27 cellular contexts compared by ENCODE assay signal in genomic region chr2:233546101-233546500, GRCh38. TPM values are rescaled to one million over a fixed set of nuclear protein-coding genes. Genes with fewer than 3 reads are reported as not detected.
DNase-seq lines count a peak whose midpoint lies in the region; FAIRE-seq and TF ChIP-seq lines count a peak whose summit lies in the region.
"Had no signal": no experiment of that assay in that cellular context is flagged by ENCODE, and none has a peak within 500 bp of the region (broad histone marks: within the 10 kb centered on the region; RNA-seq: fewer than 3 reads in every experiment).

No MANE protein-coding gene starts in this region.

- H3K27ac ChIP-seq in trophoblast cell (ENCODE audit: low read depth, low read length) = no peak overlapping the region
- H3K27ac ChIP-seq: C4-2B, SK-N-MC had no signal

- no peaks in the 10 kb centered on the region for H3K9me3 Mint-ChIP-seq in immature natural killer cell
- H3K9me3 Mint-ChIP-seq: CD8-positive, alpha-beta T cell; H9 had no signal

- intact Hi-C loops in head of caudate nucleus (cut with DNase I) = no loop called here

- H2AK5ac ChIP-seq in trophoblast cell (ENCODE audit: low read length) = no peak overlapping the region

- peaks cover 2 to 7% of the 10 kb centered on the region in 2 experiments for H3K36me3 ChIP-seq in trophoblast cell (ENCODE audit: control insufficient read depth in 1 of 2, insufficient read depth in 2 of 2, low read length in 2 of 2)

- peak; percentile 38 for FAIRE-seq in GM12892 (lab: Jason Lieb, UNC)
- FAIRE-seq: RCC 7860 had no signal

- no peaks in the 10 kb centered on the region for H3K79me2 ChIP-seq in trophoblast cell (ENCODE audit: control insufficient read depth, insufficient read depth, low read length, poor library complexity)

- no peaks in the 10 kb centered on the region for H3K79me1 ChIP-seq in trophoblast cell (ENCODE audit: low read length)

- no peak overlapping the region for H3K9ac ChIP-seq in trophoblast cell (ENCODE audit: low read length)

- no peak overlapping the region for H3K4ac ChIP-seq in trophoblast cell (ENCODE audit: low read depth, low read length)

- no peak overlapping the region for H3K14ac ChIP-seq in trophoblast cell (ENCODE audit: low read length)

- no peak overlapping the region for H3K23ac ChIP-seq in trophoblast cell (ENCODE audit: low read length)

- H3K18ac ChIP-seq in trophoblast cell (ENCODE audit: low read length) = no peak overlapping the region

- H3K27me3 ChIP-seq in trophoblast cell (ENCODE audit: insufficient read depth, low read length) = no peaks in the 10 kb centered on the region

- peak overlapping the region; percentile 49 for H2BK12ac ChIP-seq in trophoblast cell (ENCODE audit: low read length)

- no peak overlapping the region for H2AFZ ChIP-seq in trophoblast cell (ENCODE audit: insufficient read depth, low read length, poor library complexity)

- no peak overlapping the region for H2BK5ac ChIP-seq in trophoblast cell (ENCODE audit: low read depth, low read length, poor library complexity)

- peak; percentile 2 for DNase-seq in AG08395 (ENCODE audit: low spot score)
- DNase-seq in GM12892 (ENCODE audit: insufficient read length) = no peak
- DNase-seq in glomerular visceral epithelial cell (ENCODE audit: extremely low spot score) = peak; percentile 12
- DNase-seq in trophoblast cell = no peak
- no peak for DNase-seq in head of caudate nucleus
- DNase-seq in immature natural killer cell = no peak
- DNase-seq in A172 (ENCODE audit: low spot score) = no peak
- DNase-seq in activated CD4-positive, alpha-beta T cell treated with anti-CD3 and anti-CD28 coated beads, Interleukin-2, amount 50 U/mL, for 1 hour = no peak
- DNase-seq: 8988T; Caco-2; CD8-positive, alpha-beta T cell; DMS 273 treated with DMSO at 0.1 percent for 48 hours; DMS79; GF-D8; H9; NCI-H1092; NCI-H1436; NCI-H187; NCI-H2081 treated with DMSO at 0.1 percent for 48 hours; NCI-H2171 treated with DMSO at 0.1 percent for 48 hours; NCI-H345; NCI-H524; NCI-H774; SIG-M5 had no signal

- no peak overlapping the region for H3K4me3 Mint-ChIP-seq in immature natural killer cell
- H3K4me3 Mint-ChIP-seq: CD8-positive, alpha-beta T cell; H9 had no signal

- no peak overlapping the region for H2BK120ac ChIP-seq in trophoblast cell (ENCODE audit: insufficient read depth, low read length, poor library complexity)

- H3K4me3 ChIP-seq in trophoblast cell (ENCODE audit: low read depth, low read length) = no peak overlapping the region
- H3K4me3 ChIP-seq: SK-N-MC had no signal

- H3K9me3 ChIP-seq in trophoblast cell (ENCODE audit: insufficient read depth, low read depth, low read length) = no peaks in the 10 kb centered on the region
- H3K9me3 ChIP-seq: Caco-2 had no signal

- no peak overlapping the region for H3K27ac Mint-ChIP-seq in immature natural killer cell
- H3K27ac Mint-ChIP-seq: CD8-positive, alpha-beta T cell; H9 had no signal

- H4K91ac ChIP-seq in trophoblast cell (ENCODE audit: low read depth, low read length) = no peak overlapping the region

- H3K4me1 ChIP-seq in trophoblast cell (ENCODE audit: control insufficient read depth in 1 of 2, insufficient read depth in 2 of 2, low read length in 2 of 2) = no peaks in the 10 kb centered on the region
- H3K4me1 ChIP-seq: Caco-2 had no signal

- H3K36me3 Mint-ChIP-seq in immature natural killer cell = peaks cover 22 to 41% (median 38%) of the 10 kb centered on the region in 3 donors

- no peak for TF ChIP-seq POLR2A in GM12892 (IDR thresholded peaks at IDR 0.05; ENCODE audit: low read depth, low read length)

- no peak overlapping the region for H4K12ac ChIP-seq in trophoblast cell (ENCODE audit: low read depth, low read length)

- H4K8ac ChIP-seq in trophoblast cell (ENCODE audit: low read depth, low read length) = no peak overlapping the region

- peaks cover 0 to 2% of the 10 kb centered on the region in 2 donors for H3K4me1 Mint-ChIP-seq in immature natural killer cell

- H3K27me3 Mint-ChIP-seq in immature natural killer cell (ENCODE audit: low read depth in 3 of 3) = no peaks in the 10 kb centered on the region

- H3K4me2 ChIP-seq in trophoblast cell (ENCODE audit: low read length) = no peak overlapping the region

RNA-seq across cellular contexts. Expression of gene USP40, which starts 20.5 kb away (rescaled TPM):
- polyA plus RNA-seq in GM12892 (2012; ENCODE audit: missing spikeins) = 12.8 TPM
- polyA plus RNA-seq in trophoblast cell (2013) = 15.9 and 17.0 TPM in 2 replicates
- polyA plus RNA-seq in immature natural killer cell = 1 to 10 TPM; 3.4 to 8.6 (median 5.1) TPM
- 62.0 and 70.1 TPM in 2 replicates for total RNA-seq in A172 (2014; rRNA removed; shearing (Covaris generic))

Comparison
In these comparisons a context has a peak if more than half of its experiments do, and no peak if none do; other contexts are left out.
1. DNase-seq: peak in AG08395 (single experiment) and glomerular visceral epithelial cell (single experiment); none in GM12892 (single experiment), trophoblast cell (0 of 2), head of caudate nucleus (0 of 42), immature natural killer cell (0 of 3), A172 (single experiment) and activated CD4-positive, alpha-beta T cell treated with anti-CD3 and anti-CD28 coated beads, Interleukin-2, amount 50 U/mL, for 1 hour (single experiment).